In the genomic region with DNA sequence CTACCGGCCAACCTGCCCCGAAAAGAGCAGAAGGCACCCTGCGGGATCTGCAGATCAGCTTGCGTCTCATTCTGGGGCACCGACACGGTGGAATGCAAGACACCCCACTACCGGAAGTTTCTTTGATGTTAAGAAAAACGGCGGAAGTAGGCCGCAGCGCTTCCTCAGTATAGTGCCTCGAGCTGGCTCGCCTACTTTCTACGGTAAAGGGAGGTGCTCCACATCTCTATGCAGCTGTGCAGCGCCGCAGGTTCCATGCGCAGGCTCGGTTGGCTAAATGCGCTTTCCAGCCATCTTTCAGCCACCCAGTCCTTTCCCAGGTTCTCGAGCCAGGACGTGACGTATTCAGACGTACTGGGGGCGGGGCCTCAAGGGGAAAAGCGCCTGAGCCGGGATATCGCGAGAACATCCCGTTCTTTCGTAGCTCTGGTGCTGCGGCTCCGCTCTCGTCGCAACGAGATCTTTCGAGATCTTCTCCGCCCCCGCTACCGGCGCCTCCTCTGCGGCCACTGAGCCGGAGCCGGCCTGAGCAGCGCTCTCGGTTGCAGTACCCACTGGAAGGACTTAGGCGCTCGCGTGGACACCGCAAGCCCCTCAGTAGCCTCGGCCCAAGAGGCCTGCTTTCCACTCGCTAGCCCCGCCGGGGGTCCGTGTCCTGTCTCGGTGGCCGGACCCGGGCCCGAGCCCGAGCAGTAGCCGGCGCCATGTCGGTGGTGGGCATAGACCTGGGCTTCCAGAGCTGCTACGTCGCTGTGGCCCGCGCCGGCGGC, we compare ENCODE assay signal across 8 cellular contexts. TPM values are rescaled to one million over a fixed set of nuclear protein-coding genes. Genes with fewer than 3 reads are reported as not detected.
A peak's percentile ranks its signal among the peaks of the same experiment; 100 is the strongest.
DNase-seq lines count a peak whose midpoint lies in the region; ATAC-seq and TF ChIP-seq lines count a peak whose summit lies in the region.

TSS of gene HSPA4 (plus strand) at position 467 of the 770 bp plus-strand sequence. CDS start at position 705, 238 bp downstream.

- H3K36me3 ChIP-seq in Panc1 (ENCODE audit: control insufficient read depth, insufficient read depth, low read length) = peaks cover 8% of the 10 kb centered on the region; the same call in 1 of the 2 replicates
- no peaks in the 10 kb centered on the region for H3K36me3 ChIP-seq in esophagus (ENCODE audit: control insufficient read depth in 2 of 2, insufficient read depth in 2 of 2, low read length in 1 of 2)
- H3K36me3 ChIP-seq in mucosa of stomach (ENCODE audit: control insufficient read depth, insufficient read depth, low read length) = no peaks in the 10 kb centered on the region

- POLR2A ChIA-PET in Panc1 (lab: Charles Lee) = interaction anchor here (0.7 to 1.1 kb wide), 2 partner anchors 9 to 21 kb away, joined by 4 read pairs; no protein-coding TSS in a partner anchor

- peaks cover 44% of the 10 kb centered on the region for H3K4me1 Mint-ChIP-seq in activated T-cell treated with anti-CD3 and anti-CD28 coated beads, Interleukin-2, amount 50 U/mL, for 4 hours (ENCODE audit: low read depth)

- no peaks in the 10 kb centered on the region for H3K9me3 ChIP-seq in Panc1 (ENCODE audit: control insufficient read depth, insufficient read depth, low read depth, low read length)
- no peaks in the 10 kb centered on the region for H3K9me3 ChIP-seq in esophagus (ENCODE audit: control insufficient read depth in 2 of 2, insufficient read depth in 1 of 2, low read depth in 1 of 2, low read length in 1 of 2)
- no peaks in the 10 kb centered on the region for H3K9me3 ChIP-seq in mucosa of stomach (ENCODE audit: control insufficient read depth, low read length)

- intact Hi-C loops in Panc1 (cut with micrococcal nuclease; ENCODE audit: unreplicated experiment) = loop anchor here (5.0 kb wide), 1 partner anchor 89 kb away; the partner anchor contains the start of gene AFF4

- CTCF ChIA-PET in Panc1 (lab: Charles Lee) = no interaction called here

- peak; percentile 100 for DNase-seq in DMS53 (lab: John Stamatoyannopoulos, UW)
- DNase-seq in KG1 (lab: John Stamatoyannopoulos, UW) = peak; percentile 74
- DNase-seq in Panc1 (ENCODE audit: low read depth, low spot score) = peak; percentile 95
- DNase-seq in activated T-cell treated with anti-CD3 and anti-CD28 coated beads, Interleukin-2, amount 50 U/mL, for 4 hours = peak; percentile 96
- peak; percentile 91 to 92 for DNase-seq in stimulated activated CD8-positive, alpha-beta memory T cell treated with anti-CD3 and anti-CD28 coated beads, Interleukin-7, amount 100 ng/mL, for 1 hour (ENCODE audit: low read depth in 2 of 2)

- H3K4me3 ChIP-seq in Panc1 (ENCODE audit: low read depth in 2 of 2, low read length in 2 of 2) (peak within 1 kb of the TSS; percentile 94 to 96), esophagus (ENCODE audit: low read depth in 1 of 2, low read length in 2 of 2) (peak within 1 kb of the TSS; percentile 94 to 98), mucosa of stomach (ENCODE audit: low read length) (peak within 1 kb of the TSS; percentile 99)

- ATAC-seq in GM21723 (IDR thresholded peaks at IDR 0.05; ENCODE audit: unreplicated experiment) (peak; percentile 84), Panc1 (peak; percentile 88)
- ATAC-seq in activated T-cell treated with anti-CD3 and anti-CD28 coated beads, Interleukin-2, amount 50 U/mL, for 4 hours = peak; percentile 87 to 89

- H3K9ac ChIP-seq in mucosa of stomach (ENCODE audit: low read length) = peak within 1 kb of the TSS; percentile 99

- H3K27me3 ChIP-seq in Panc1 (ENCODE audit: control insufficient read depth, insufficient read depth, low read length) (no peaks in the 10 kb centered on the region), esophagus (ENCODE audit: control insufficient read depth in 1 of 2, insufficient read depth in 2 of 2, low read length in 2 of 2) (no peaks in the 10 kb centered on the region), mucosa of stomach (ENCODE audit: control insufficient read depth, insufficient read depth, low read length) (no peaks in the 10 kb centered on the region)

- H3K4me3 Mint-ChIP-seq in activated T-cell treated with anti-CD3 and anti-CD28 coated beads, Interleukin-2, amount 50 U/mL, for 4 hours = peak within 1 kb of the TSS; percentile 97

- no peaks in the 10 kb centered on the region for H3K27me3 Mint-ChIP-seq in activated T-cell treated with anti-CD3 and anti-CD28 coated beads, Interleukin-2, amount 50 U/mL, for 4 hours (ENCODE audit: low read depth)

- peaks cover 17% of the 10 kb centered on the region for H3K36me3 Mint-ChIP-seq in activated T-cell treated with anti-CD3 and anti-CD28 coated beads, Interleukin-2, amount 50 U/mL, for 4 hours (ENCODE audit: insufficient read depth)

- no peaks in the 10 kb centered on the region for H3K9me3 Mint-ChIP-seq in activated T-cell treated with anti-CD3 and anti-CD28 coated beads, Interleukin-2, amount 50 U/mL, for 4 hours

- no peak for TF ChIP-seq CTCF in Panc1 (IDR thresholded peaks at IDR 0.05)

- WGBS in esophagus, 2 donors = 0% methylated on average over 68 of the region's 68 CpGs

- no TSS peak for BruUV-seq in Panc1 (replicated peaks; lab: Mats Ljungman, UMichigan)

- H3K4me1 ChIP-seq in Panc1 (ENCODE audit: control insufficient read depth, insufficient read depth, low read length) (peaks cover 47% of the 10 kb centered on the region), esophagus (ENCODE audit: control insufficient read depth in 2 of 2, insufficient read depth in 2 of 2, low read length in 1 of 2) (peaks cover 4 to 7% of the 10 kb centered on the region in 2 donors), mucosa of stomach (ENCODE audit: control insufficient read depth, insufficient read depth, low read length) (peaks cover 25% of the 10 kb centered on the region)

- in situ Hi-C loops in Panc1 (cut with HindIII; ENCODE audit: low pct_unique_long_range_greater_than_20kb, low sequenced_read_pairs) = no loop called here

- H3K27ac ChIP-seq in Panc1 (ENCODE audit: low read length) (peak within 1 kb of the TSS; percentile 99), esophagus (ENCODE audit: low read depth in 2 of 2, low read length in 1 of 2) (peak within 1 kb of the TSS; percentile 99 to 100)

RNA-seq across cellular contexts. Expression of gene HSPA4, which starts in this region (rescaled TPM):
- 247 TPM for total RNA-seq in Panc1 (2021; ENCODE audit: unreplicated experiment)
- polyA plus RNA-seq in Panc1 (2012; ENCODE audit: insufficient read length) = 134 TPM
- 100 to 1,000 TPM; 258 to 302 (median 277) TPM for total RNA-seq in activated T-cell treated with anti-CD3 and anti-CD28 coated beads, Interleukin-2, amount 50 U/mL, for 4 hours
- polyA plus RNA-seq in esophagus = 100 to 1,000 TPM in 1 of 2 donors, 10 to 100 TPM in 1; 60.6 to 103 TPM

Comparison
In these comparisons a context has a peak if more than half of its experiments do, and no peak if none do; other contexts are left out.
1. Peak in every context shown above with its lines: DNase-seq, ATAC-seq, H3K4me3 ChIP-seq and H3K27ac ChIP-seq.